In genomic region chr15:28901987-28902745, GRCh38 we compare ENCODE assay signal across 17 cellular contexts. TPM values are rescaled to one million over a fixed set of nuclear protein-coding genes. Genes with fewer than 3 reads are reported as not detected.
DNase-seq lines count a peak whose midpoint lies in the region; ATAC-seq and TF ChIP-seq lines count a peak whose summit lies in the region.
"Had no signal": no experiment of that assay in that cellular context is flagged by ENCODE, and none has a peak within 500 bp of the region (broad histone marks: within the 10 kb centered on the region; RNA-seq: fewer than 3 reads in every experiment).

No MANE protein-coding gene starts in this region.

- no peaks in the 10 kb centered on the region for H4K20me1 ChIP-seq in PC-3 (ENCODE audit: low read length)

- TF ChIP-seq POLR2A in suprapubic skin (IDR thresholded peaks at IDR 0.05): no peak

- BruUV-seq in PC-3 (replicated peaks; lab: Mats Ljungman, UMichigan): no TSS peak

- no peak; the same call in 1 of the 2 replicates for ATAC-seq in PC-3
- no peak for ATAC-seq in GM18498 (IDR thresholded peaks at IDR 0.05; ENCODE audit: unreplicated experiment)
- ATAC-seq in GM19455 (IDR thresholded peaks at IDR 0.05; ENCODE audit: unreplicated experiment): no peak
- ATAC-seq: stimulated activated naive B cell treated with anti-CD40 and anti-IgM and Interleukin-4, amounts not matched to agents 10 μg/mL and 1 μg/mL and 100 μg/mL, for 72 hours; T-helper 17 cell had no signal

- no peaks in the 10 kb centered on the region for H3K36me3 Mint-ChIP-seq in mesothelial cell of epicardium
- H3K36me3 Mint-ChIP-seq: stimulated activated naive B cell treated with anti-CD40 and anti-IgM and Interleukin-4, amounts not matched to agents 10 μg/mL and 1 μg/mL and 100 μg/mL, for 72 hours had no signal

- peaks cover 5% of the 10 kb centered on the region; the same call in 1 of the 2 replicates for H3K4me1 ChIP-seq in PC-3 (ENCODE audit: insufficient read depth, low read length)
- no peaks in the 10 kb centered on the region for H3K4me1 ChIP-seq in suprapubic skin

- H2AFZ ChIP-seq in PC-3 (ENCODE audit: low read length): no peak overlapping the region
- H2AFZ ChIP-seq: hepatocyte had no signal

- no peaks in the 10 kb centered on the region for H3K9me2 ChIP-seq in PC-3 (replicated peaks; ENCODE audit: low read length)

- WGBS in suprapubic skin: 89% methylated on average over 13 of the region's 14 CpGs

- CTCF ChIA-PET in PC-3 (lab: Charles Lee): interaction anchor here (0.5 kb wide), 1 partner anchor 578 kb away, joined by 5 read pairs; no protein-coding TSS in a partner anchor

- H3K4me1 Mint-ChIP-seq in mesothelial cell of epicardium: no peaks in the 10 kb centered on the region

- H3K36me3 ChIP-seq in PC-3 (ENCODE audit: low read depth, low read length) (no peaks in the 10 kb centered on the region), suprapubic skin (no peaks in the 10 kb centered on the region)
- H3K36me3 ChIP-seq: BLaER1 had no signal

- H3K79me2 ChIP-seq in PC-3 (ENCODE audit: low read length): peaks cover 71% of the 10 kb centered on the region
- H3K79me2 ChIP-seq: hepatocyte had no signal

- H3K4me3 Mint-ChIP-seq in mesothelial cell of epicardium: no peak overlapping the region
- H3K4me3 Mint-ChIP-seq: stimulated activated naive B cell treated with anti-CD40 and anti-IgM and Interleukin-4, amounts not matched to agents 10 μg/mL and 1 μg/mL and 100 μg/mL, for 72 hours; T-helper 17 cell had no signal

- H3K27ac Mint-ChIP-seq in mesothelial cell of epicardium: no peak overlapping the region
- H3K27ac Mint-ChIP-seq: stimulated activated naive B cell treated with anti-CD40 and anti-IgM and Interleukin-4, amounts not matched to agents 10 μg/mL and 1 μg/mL and 100 μg/mL, for 72 hours; T-helper 17 cell had no signal

- H3K27ac ChIP-seq in PC-3 (ENCODE audit: low read length): no peak overlapping the region
- no peak overlapping the region for H3K27ac ChIP-seq in suprapubic skin
- H3K27ac ChIP-seq: BLaER1, hepatocyte had no signal

- no peak for TF ChIP-seq EP300 in suprapubic skin (IDR thresholded peaks at IDR 0.05)

- POLR2A ChIA-PET in PC-3 (lab: Charles Lee; ENCODE audit: unreplicated experiment): no interaction called here

- H3K4me3 ChIP-seq in PC-3 (ENCODE audit: low read length) (no peak overlapping the region), fibroblast of mammary gland (ENCODE audit: control insufficient read depth, low read depth, low read length) (no peak overlapping the region), suprapubic skin (no peak overlapping the region)
- H3K4me3 ChIP-seq: BLaER1, hepatocyte had no signal

- no peaks in the 10 kb centered on the region for H3K27me3 ChIP-seq in PC-3 (ENCODE audit: low read length)
- H3K27me3 ChIP-seq in suprapubic skin: no peaks in the 10 kb centered on the region
- H3K27me3 ChIP-seq: BLaER1, hepatocyte had no signal

- no peak overlapping the region for H3K4me2 ChIP-seq in PC-3 (ENCODE audit: low read length)
- H3K4me2 ChIP-seq: BLaER1, hepatocyte had no signal

- H3K9ac ChIP-seq in PC-3 (ENCODE audit: low read length): no peak overlapping the region
- H3K9ac ChIP-seq: BLaER1 had no signal

- intact Hi-C loops in PC-3 (cut with micrococcal nuclease): no loop called here

- peaks cover under 1% of the 10 kb centered on the region for H3K9me3 Mint-ChIP-seq in mesothelial cell of epicardium
- H3K9me3 Mint-ChIP-seq: stimulated activated naive B cell treated with anti-CD40 and anti-IgM and Interleukin-4, amounts not matched to agents 10 μg/mL and 1 μg/mL and 100 μg/mL, for 72 hours had no signal

- H3K9me3 ChIP-seq in PC-3 (ENCODE audit: low read length) (no peaks in the 10 kb centered on the region), suprapubic skin (no peaks in the 10 kb centered on the region)
- H3K9me3 ChIP-seq: BLaER1 had no signal

- TF ChIP-seq CTCF in PC-3 (conservative IDR thresholded peaks at IDR 0.05; ENCODE audit: low read depth, low read length) (peak; percentile 50), fibroblast of mammary gland (conservative IDR thresholded peaks at IDR 0.05; ENCODE audit: control insufficient read depth, insufficient read depth, low read depth, low read length) (peak; percentile 13), suprapubic skin (IDR thresholded peaks at IDR 0.05) (no peak), mesothelial cell of epicardium (IDR thresholded peaks at IDR 0.05; ENCODE audit: unreplicated experiment) (no peak)

- no peaks in the 10 kb centered on the region for H3F3A ChIP-seq in PC-3 (ENCODE audit: low read length, unreplicated experiment)

- no peaks in the 10 kb centered on the region for H3K27me3 Mint-ChIP-seq in mesothelial cell of epicardium (ENCODE audit: low read depth)
- H3K27me3 Mint-ChIP-seq: T-helper 17 cell had no signal

- DNase-seq in activated effector memory CD4-positive, alpha-beta T cell treated with anti-CD3 and anti-CD28 coated beads, Interleukin-2, amount 50 U/mL, for 16 hours: peak; percentile 19
- no peak for DNase-seq in activated effector memory CD4-positive, alpha-beta T cell treated with Interleukin-2 at 50 U/mL for 16 hours
- DNase-seq in PC-3 (no peak), fibroblast of mammary gland (ENCODE audit: low read depth) (no peak), suprapubic skin (ENCODE audit: low spot score in 2 of 2) (peak; percentile 30 to 67), mesothelial cell of epicardium (ENCODE audit: low spot score in 2 of 2, unreplicated experiment in 2 of 2) (no peak)
- DNase-seq: activated CD8-positive, alpha-beta memory T cell treated with anti-CD3 and anti-CD28 coated beads for 24 hours; effector memory CD4-positive, alpha-beta T cell; NCI-H1417 treated with DMSO at 0.1 percent for 48 hours; NK-92 treated with Interleukin-12 subunit alpha and Interleukin-12 subunit beta, amount 100 ng/mL, for 24 hours; stimulated activated naive B cell treated with anti-CD40 and anti-IgM and Interleukin-4, amounts not matched to agents 10 μg/mL and 1 μg/mL and 100 μg/mL, for 72 hours; T-helper 17 cell had no signal

RNA-seq across cellular contexts. Expression of gene APBA2, which starts 16.4 kb away (rescaled TPM):
- 61.7 and 69.7 TPM in 2 replicates for total RNA-seq in PC-3 (2014; rRNA removed)
- total RNA-seq in suprapubic skin: 1 to 10 TPM; 1.3 to 7.0 (median 2.4) TPM
- total RNA-seq in mesothelial cell of epicardium: 33.1 to 36.7 TPM (median 34.3 TPM) in 3 replicates

RNA-seq across cellular contexts. Expression of gene GOLGA6L7, which starts 53.7 kb away (rescaled TPM):
- not detected in 2 replicates for total RNA-seq in PC-3 (2014; rRNA removed)
- not detected for total RNA-seq in suprapubic skin
- total RNA-seq in mesothelial cell of epicardium: not detected in 3 replicates
- total RNA-seq: hepatocyte, lung microvascular endothelial cell, T-helper 17 cell had no signal

Comparison
In these comparisons a context has a peak if more than half of its experiments do, and no peak if none do; other contexts are left out.
1. DNase-seq: peak in activated effector memory CD4-positive, alpha-beta T cell treated with anti-CD3 and anti-CD28 coated beads, Interleukin-2, amount 50 U/mL, for 16 hours (single experiment) and suprapubic skin (2 of 2); none in activated effector memory CD4-positive, alpha-beta T cell treated with Interleukin-2 at 50 U/mL for 16 hours (single experiment), PC-3 (single experiment), fibroblast of mammary gland (single experiment) and mesothelial cell of epicardium (0 of 2).
2. CTCF ChIP-seq: peak in PC-3 (single experiment) and fibroblast of mammary gland (single experiment); none in suprapubic skin (0 of 2) and mesothelial cell of epicardium (single experiment).